ENCODE assay signal across 8 cellular contexts in genomic region chr16:29943846-29944669, GRCh38. TPM values are rescaled to one million over a fixed set of nuclear protein-coding genes. Genes with fewer than 3 reads are reported as not detected.
DNase-seq lines count a peak whose midpoint lies in the region; ATAC-seq and TF ChIP-seq lines count a peak whose summit lies in the region.

No MANE protein-coding gene starts in this region.

- H3K4me1 Mint-ChIP-seq in CD4-positive, alpha-beta T cell (ENCODE audit: low read depth), result peaks cover 4% of the 10 kb centered on the region
- no peaks in the 10 kb centered on the region for H3K4me1 Mint-ChIP-seq in glutamatergic neuron (ENCODE audit: low read depth, unreplicated experiment)

- H3K4me2 ChIP-seq in hepatocyte, result peak overlapping the region; percentile 59

- peak overlapping the region; percentile 8 for H2AFZ ChIP-seq in hepatocyte

- intact Hi-C loops in CD4-positive, alpha-beta T cell (cut with DNase I, micrococcal nuclease), result no loop called here

- H3K9me3 ChIP-seq in hepatocyte (ENCODE audit: low read depth), result no peaks in the 10 kb centered on the region
- H3K9me3 ChIP-seq in subcutaneous abdominal adipose tissue (ENCODE audit: control insufficient read depth in 5 of 5, low read length in 5 of 5), result no peaks in the 10 kb centered on the region
- H3K9me3 ChIP-seq in CD4-positive, alpha-beta T cell (ENCODE audit: control insufficient read depth, low read length), result no peaks in the 10 kb centered on the region

- peak overlapping the region; percentile 93 for H3K27ac ChIP-seq in hepatocyte
- peak overlapping the region; percentile 46 for H3K27ac ChIP-seq in subcutaneous abdominal adipose tissue (ENCODE audit: low read depth, low read length)
- H3K27ac ChIP-seq in CD4-positive, alpha-beta T cell (ENCODE audit: low read depth, low read length), result no peak overlapping the region

- DNase-seq in AG08396 (ENCODE audit: low spot score) (peak; percentile 86), HuH-7 (ENCODE audit: low spot score) (peak; percentile 56), T1000 (lab: John Stamatoyannopoulos, UW) (peak; percentile 86), hepatocyte (ENCODE audit: low spot score) (peak; percentile 91), glutamatergic neuron (no peak)
- DNase-seq in CD4-positive, alpha-beta T cell, result no peak

- no peaks in the 10 kb centered on the region for H3K36me3 Mint-ChIP-seq in CD4-positive, alpha-beta T cell (ENCODE audit: low read depth)
- no peaks in the 10 kb centered on the region for H3K36me3 Mint-ChIP-seq in glutamatergic neuron (ENCODE audit: unreplicated experiment)

- H4K20me1 ChIP-seq in hepatocyte (ENCODE audit: insufficient read depth, poor library complexity, severe bottlenecking), result no peaks in the 10 kb centered on the region

- ATAC-seq in GM18873 (IDR thresholded peaks at IDR 0.05; ENCODE audit: low FRiP score, unreplicated experiment), result no peak
- no peak for ATAC-seq in CD4-positive, alpha-beta T cell (ENCODE audit: poor library complexity)

- no peak overlapping the region for H3K9ac ChIP-seq in subcutaneous abdominal adipose tissue (ENCODE audit: low read length in 5 of 5)

- no peak overlapping the region for H3K27ac Mint-ChIP-seq in CD4-positive, alpha-beta T cell
- H3K27ac Mint-ChIP-seq in glutamatergic neuron (ENCODE audit: unreplicated experiment), result no peak overlapping the region

- no peak overlapping the region for H3K4me3 ChIP-seq in hepatocyte
- H3K4me3 ChIP-seq in subcutaneous abdominal adipose tissue (ENCODE audit: low read depth in 1 of 5, low read length in 5 of 5), result no peak overlapping the region

- CTCF ChIA-PET in CD4-positive, alpha-beta T cell (lab: Charles Lee), result interaction anchor here (0.6 to 1.3 kb wide), 3 partner anchors 17 to 396 kb away, joined by 3 read pairs; partner anchors contain the start of gene TMEM219

- H3K4me1 ChIP-seq in hepatocyte (ENCODE audit: insufficient read depth) (peaks cover 19% of the 10 kb centered on the region), subcutaneous abdominal adipose tissue (ENCODE audit: control insufficient read depth in 5 of 5, insufficient read depth in 5 of 5, low read length in 5 of 5) (no peaks in the 10 kb centered on the region)

- no peaks in the 10 kb centered on the region for H3K27me3 ChIP-seq in hepatocyte
- H3K27me3 ChIP-seq in subcutaneous abdominal adipose tissue (ENCODE audit: control insufficient read depth in 5 of 5, insufficient read depth in 4 of 5, low read length in 5 of 5), result peaks cover 0 to 8% (median 0%) of the 10 kb centered on the region in 5 donors
- peaks cover 3% of the 10 kb centered on the region for H3K27me3 ChIP-seq in CD4-positive, alpha-beta T cell (ENCODE audit: control insufficient read depth, insufficient read depth, low read length)

- H3K36me3 ChIP-seq in hepatocyte (replicated peaks; ENCODE audit: insufficient read depth, low read depth) (no peaks in the 10 kb centered on the region), subcutaneous abdominal adipose tissue (ENCODE audit: control insufficient read depth in 5 of 5, insufficient read depth in 5 of 5, low read length in 5 of 5) (no peaks in the 10 kb centered on the region)

- H3K79me2 ChIP-seq in hepatocyte, result no peaks in the 10 kb centered on the region

- POLR2A ChIA-PET in CD4-positive, alpha-beta T cell (lab: Charles Lee), result no interaction called here

- no peak overlapping the region for H3K4me3 Mint-ChIP-seq in CD4-positive, alpha-beta T cell
- H3K4me3 Mint-ChIP-seq in glutamatergic neuron (ENCODE audit: unreplicated experiment), result no peak overlapping the region

- H3K9me2 ChIP-seq in hepatocyte (replicated peaks; ENCODE audit: insufficient read depth), result no peaks in the 10 kb centered on the region

- WGBS in hepatocyte (ENCODE audit: low lambda C conversion rate, missing lambda C conversion rate), result 20% methylated on average over 11 of the region's 11 CpGs

- TF ChIP-seq CTCF in hepatocyte (IDR thresholded peaks at IDR 0.05; ENCODE audit: poor library complexity), result peak; percentile 41
- TF ChIP-seq CTCF in CD4-positive, alpha-beta T cell (IDR thresholded peaks at IDR 0.05), result no peak
- no peak for TF ChIP-seq CTCF in glutamatergic neuron (IDR thresholded peaks at IDR 0.05; ENCODE audit: partially characterized antibody, unreplicated experiment)

- no peaks in the 10 kb centered on the region for H3K9me3 Mint-ChIP-seq in CD4-positive, alpha-beta T cell
- H3K9me3 Mint-ChIP-seq in glutamatergic neuron (ENCODE audit: unreplicated experiment), result no peaks in the 10 kb centered on the region

- H3K27me3 Mint-ChIP-seq in CD4-positive, alpha-beta T cell, result no peaks in the 10 kb centered on the region
- no peaks in the 10 kb centered on the region for H3K27me3 Mint-ChIP-seq in glutamatergic neuron (ENCODE audit: unreplicated experiment)

RNA-seq across cellular contexts. Expression of gene TMEM219, which starts 17.8 kb away (rescaled TPM):
- total RNA-seq in hepatocyte (106 and 119 TPM in 2 replicates), glutamatergic neuron (ENCODE audit: unreplicated experiment) (88.0 TPM)
- 175 and 189 TPM in 2 replicates for polyA plus RNA-seq in hepatocyte
- total RNA-seq in CD4-positive, alpha-beta T cell, result 10 to 100 TPM; 56.9 to 63.3 TPM

RNA-seq across cellular contexts. Expression of gene KCTD13, which starts 18.0 kb away (rescaled TPM):
- 5.3 and 14.3 TPM in 2 replicates for total RNA-seq in hepatocyte
- 18.8 and 23.5 TPM in 2 replicates for polyA plus RNA-seq in hepatocyte
- 10 to 100 TPM; 40.0 to 43.8 TPM for total RNA-seq in CD4-positive, alpha-beta T cell
- total RNA-seq in glutamatergic neuron (ENCODE audit: unreplicated experiment), result 18.4 TPM

RNA-seq across cellular contexts. Expression of gene TAOK2, which starts 29.6 kb away (rescaled TPM):
- 28.0 and 33.4 TPM in 2 replicates for total RNA-seq in hepatocyte
- polyA plus RNA-seq in hepatocyte, result 24.3 and 24.5 TPM in 2 replicates
- 10 to 100 TPM; 13.1 to 14.1 TPM for total RNA-seq in CD4-positive, alpha-beta T cell
- 58.5 TPM for total RNA-seq in glutamatergic neuron (ENCODE audit: unreplicated experiment)

RNA-seq across cellular contexts. Expression of gene ASPHD1, which starts 43.8 kb away (rescaled TPM):
- total RNA-seq in hepatocyte, result 12.6 and 18.6 TPM in 2 replicates
- 35.5 and 40.0 TPM in 2 replicates for polyA plus RNA-seq in hepatocyte
- not detected for total RNA-seq in CD4-positive, alpha-beta T cell
- 56.4 TPM for total RNA-seq in glutamatergic neuron (ENCODE audit: unreplicated experiment)

RNA-seq across cellular contexts. Expression of gene SEZ6L2, which starts 44.7 kb away (rescaled TPM):
- total RNA-seq in hepatocyte (18.0 and 36.1 TPM in 2 replicates), glutamatergic neuron (ENCODE audit: unreplicated experiment) (176 TPM)
- 39.9 and 45.8 TPM in 2 replicates for polyA plus RNA-seq in hepatocyte
- total RNA-seq in CD4-positive, alpha-beta T cell, result not detected

Comparison
In these comparisons a context has a peak if more than half of its experiments do, and no peak if none do; other contexts are left out.
1. DNase-seq: peak in AG08396 (single experiment), HuH-7 (single experiment), T1000 (single experiment) and hepatocyte (single experiment); none in CD4-positive, alpha-beta T cell (0 of 10) and glutamatergic neuron (single experiment).